In the genomic region with DNA sequence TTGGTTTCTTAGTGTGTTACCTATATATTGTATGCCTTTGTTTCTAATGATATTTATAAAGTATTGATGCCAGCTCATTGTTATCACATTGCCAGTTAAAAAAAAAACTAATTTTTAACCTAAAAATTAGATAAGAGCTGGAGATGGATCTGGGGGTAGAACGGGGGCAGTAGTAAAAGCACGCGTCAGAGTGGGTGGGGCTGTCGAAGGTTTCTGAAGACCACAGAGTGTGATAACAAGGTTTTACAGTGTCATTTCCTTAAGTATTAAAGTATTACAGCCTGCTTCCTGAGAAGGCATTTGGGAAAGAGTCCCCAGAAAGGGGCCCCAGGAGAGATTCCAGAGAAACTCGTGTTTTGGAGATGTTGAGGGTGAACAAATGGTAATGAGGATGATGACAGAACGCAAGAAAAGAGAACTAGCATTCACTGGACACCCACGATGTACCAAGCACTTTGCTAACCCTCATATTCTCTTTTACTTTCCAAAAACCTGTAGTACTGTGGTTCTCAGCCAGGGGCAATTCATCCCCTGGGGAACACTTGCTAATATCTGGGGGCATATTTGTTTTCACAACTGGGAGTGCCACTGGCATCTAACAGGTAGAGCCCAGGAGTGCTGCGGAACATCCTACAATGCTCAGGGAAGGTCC, we compare ENCODE assay signal across 10 cellular contexts. TPM values are rescaled to one million over a fixed set of nuclear protein-coding genes. Genes with fewer than 3 reads are reported as not detected.
"Had no signal": no experiment of that assay in that cellular context is flagged by ENCODE, and none has a peak within 500 bp of the region (broad histone marks: within the 10 kb centered on the region; RNA-seq: fewer than 3 reads in every experiment).

No MANE protein-coding gene starts in this region.

RNA-seq across cellular contexts. Expression of a gene that starts 30.4 kb away (rescaled TPM):
- total RNA-seq: activated CD4-positive, alpha-beta T cell treated with anti-CD3 and anti-CD28 coated beads, Interleukin-2, amount 10 ng/mL, durations not matched to agents 24 days and 14 days; activated T-helper 2 cell treated with anti-CD3 and anti-CD28 coated beads, Interferon-gamma antibody, Interleukin-2, Interleukin-4, amounts not matched to agents 10 μg/mL and 5 μg/mL and 100 μg/mL, durations not matched to agents 14 hours and 24 hours and 36 hours; astrocyte; LHCN-M2; NCI-H460; PC-3; SJSA1 had no signal
- polyA plus RNA-seq: SK-N-SH had no signal

RNA-seq across cellular contexts. Expression of a gene that starts 51.0 kb away (rescaled TPM):
- total RNA-seq: activated CD4-positive, alpha-beta T cell treated with anti-CD3 and anti-CD28 coated beads, Interleukin-2, amount 10 ng/mL, durations not matched to agents 24 days and 14 days; activated CD8-positive, alpha-beta T cell treated with anti-CD3 and anti-CD28 coated beads, Interleukin-2, amount 10 ng/mL, durations not matched to agents 7 days and 5 days; activated T-helper 2 cell treated with anti-CD3 and anti-CD28 coated beads, Interferon-gamma antibody, Interleukin-2, Interleukin-4, amounts not matched to agents 10 μg/mL and 5 μg/mL and 100 μg/mL, durations not matched to agents 14 hours and 24 hours and 36 hours; astrocyte; body of pancreas; LHCN-M2; NCI-H460; PC-3; SJSA1 had no signal
- polyA plus RNA-seq: SK-N-SH had no signal
